In genomic region chr14:70888151-70888499, GRCh38 we compare ENCODE assay signal across 11 cellular contexts. TPM values are rescaled to one million over a fixed set of nuclear protein-coding genes. Genes with fewer than 3 reads are reported as not detected.
DNase-seq lines count a peak whose midpoint lies in the region; ATAC-seq and TF ChIP-seq lines count a peak whose summit lies in the region.
"Had no signal": no experiment of that assay in that cellular context is flagged by ENCODE, and none has a peak within 500 bp of the region (broad histone marks: within the 10 kb centered on the region; RNA-seq: fewer than 3 reads in every experiment).

No MANE protein-coding gene starts in this region.

- no peaks in the 10 kb centered on the region for H3K27me3 Mint-ChIP-seq in CD4-positive, CD25-positive, alpha-beta regulatory T cell
- no peaks in the 10 kb centered on the region for H3K27me3 Mint-ChIP-seq in activated naive CD8-positive, alpha-beta T cell treated with anti-CD3 and anti-CD28 coated beads, Interleukin-2, amount 10 ng/mL, durations not matched to agents 7 days and 5 days

- no peaks in the 10 kb centered on the region for H3K36me3 ChIP-seq in CD4-positive, CD25-positive, alpha-beta regulatory T cell (ENCODE audit: control insufficient read depth, insufficient read depth, low read length)
- H3K36me3 ChIP-seq in HCT116 (ENCODE audit: control insufficient read depth in 1 of 2, insufficient read depth in 2 of 2, low read length in 2 of 2) (no peaks in the 10 kb centered on the region), neural cell (ENCODE audit: insufficient read depth, low read length) (no peaks in the 10 kb centered on the region), body of pancreas (replicated peaks in 1 of 2; ENCODE audit: insufficient read depth in 1 of 2, low read depth in 2 of 2) (no peaks in the 10 kb centered on the region)

- POLR2A ChIA-PET in HCT116 (lab: Charles Lee) = no interaction called here
- POLR2A ChIA-PET in activated naive CD8-positive, alpha-beta T cell treated with anti-CD3 and anti-CD28 coated beads, Interleukin-2, amount 10 ng/mL, durations not matched to agents 7 days and 5 days (lab: Charles Lee) = interaction anchor here (1.4 to 8.5 kb wide), 3 partner anchors 14 to 66 kb away, joined by 5 to 132 read pairs (median 6); partner anchors contain the start of gene PCNX1

- H2AFZ ChIP-seq in HCT116 (ENCODE audit: low read depth, low read length, poor library complexity, severe bottlenecking) (no peak overlapping the region), neural cell (ENCODE audit: low read depth, low read length) (peak overlapping the region; percentile 28)

- H3K4me3 Mint-ChIP-seq in CD4-positive, CD25-positive, alpha-beta regulatory T cell = no peak overlapping the region
- peak overlapping the region; percentile 78 for H3K4me3 Mint-ChIP-seq in activated naive CD8-positive, alpha-beta T cell treated with anti-CD3 and anti-CD28 coated beads, Interleukin-2, amount 10 ng/mL, durations not matched to agents 7 days and 5 days

- peaks cover 7% of the 10 kb centered on the region for H3F3A ChIP-seq in neural cell (ENCODE audit: insufficient read depth, low read length, poor library complexity, severe bottlenecking)

- H3K4me2 ChIP-seq in HCT116 (ENCODE audit: low read length) (no peak overlapping the region), neural cell (ENCODE audit: low read length) (peak overlapping the region; percentile 28)

- DNase-seq in CD4-positive, CD25-positive, alpha-beta regulatory T cell = no peak
- DNase-seq in HCT116 (ENCODE audit: low read depth, low spot score) = no peak
- no peak for DNase-seq in activated naive CD8-positive, alpha-beta T cell treated with anti-CD3 and anti-CD28 coated beads, Interleukin-2, amount 10 ng/mL, durations not matched to agents 7 days and 5 days
- DNase-seq in body of pancreas = no peak
- DNase-seq in A172 (ENCODE audit: low spot score) = no peak
- DNase-seq in activated CD4-positive, CD25-positive, alpha-beta regulatory T cell (lab: John Stamatoyannopoulos, UW) = no peak
- DNase-seq: mucosa of descending colon, NCI-H2029 had no signal

- H3K79me2 ChIP-seq in HCT116 (ENCODE audit: insufficient read depth, low read length) = no peaks in the 10 kb centered on the region
- H3K79me2 ChIP-seq in neural cell (replicated peaks; ENCODE audit: insufficient read depth, low read length) = no peaks in the 10 kb centered on the region

- no peaks in the 10 kb centered on the region for H3K9me3 ChIP-seq in CD4-positive, CD25-positive, alpha-beta regulatory T cell (ENCODE audit: control insufficient read depth in 2 of 2, low read length in 2 of 2)
- H3K9me3 ChIP-seq in HCT116 (ENCODE audit: control insufficient read depth in 1 of 2, insufficient read depth in 1 of 2, low read depth in 1 of 2, low read length in 2 of 2) (no peaks in the 10 kb centered on the region), neural cell (ENCODE audit: low read length) (no peaks in the 10 kb centered on the region), body of pancreas (no peaks in the 10 kb centered on the region)
- H3K9me3 ChIP-seq: mucosa of descending colon had no signal

- H3K36me3 Mint-ChIP-seq in CD4-positive, CD25-positive, alpha-beta regulatory T cell = no peaks in the 10 kb centered on the region
- peaks cover 3% of the 10 kb centered on the region for H3K36me3 Mint-ChIP-seq in activated naive CD8-positive, alpha-beta T cell treated with anti-CD3 and anti-CD28 coated beads, Interleukin-2, amount 10 ng/mL, durations not matched to agents 7 days and 5 days

- peaks cover 48% of the 10 kb centered on the region for H3K4me1 ChIP-seq in CD4-positive, CD25-positive, alpha-beta regulatory T cell (ENCODE audit: control insufficient read depth, insufficient read depth, low read length, poor library complexity, severe bottlenecking)
- H3K4me1 ChIP-seq in HCT116 (ENCODE audit: control insufficient read depth in 1 of 2, insufficient read depth in 2 of 2, low read length in 2 of 2) (peaks cover 0 to 2% of the 10 kb centered on the region in 2 experiments; a peak in 2 of 4 replicates), body of pancreas (peaks cover 9% of the 10 kb centered on the region)

- no peak for TF ChIP-seq RAD21 in HCT116 (IDR thresholded peaks at IDR 0.05; ENCODE audit: low read depth)
- TF ChIP-seq RAD21 in neural cell (conservative IDR thresholded peaks at IDR 0.05) = no peak

- H3K9me2 ChIP-seq in HCT116 (ENCODE audit: insufficient read depth) (no peaks in the 10 kb centered on the region), neural cell (ENCODE audit: insufficient read depth, low read length) (no peaks in the 10 kb centered on the region)

- TF ChIP-seq CTCF in HCT116 (IDR thresholded peaks at IDR 0.05 in 2 of 3, conservative IDR thresholded peaks at IDR 0.05 in 1 of 3; ENCODE audit: borderline replicate concordance in 1 of 3, insufficient read depth in 1 of 3, low read depth in 2 of 3, low read length in 2 of 3) = 0 out of 6 replicates have a peak, but pooled peaks of 1 of the 3 experiments have one; percentile 3
- peak; percentile 43 for TF ChIP-seq CTCF in neural cell (IDR thresholded peaks at IDR 0.05; ENCODE audit: poor library complexity, severe bottlenecking)
- no peak for TF ChIP-seq CTCF in body of pancreas (IDR thresholded peaks at IDR 0.05)

- H3K9ac ChIP-seq in HCT116 (ENCODE audit: low read length) (no peak overlapping the region), neural cell (ENCODE audit: low read length) (peak overlapping the region; percentile 64)

- WGBS in body of pancreas, 2 donors = 75 to 83% methylated on average over 3 of the region's 3 CpGs

- H4K20me1 ChIP-seq in HCT116 (ENCODE audit: insufficient read depth) = no peaks in the 10 kb centered on the region
- H4K20me1 ChIP-seq in neural cell (ENCODE audit: insufficient read depth) = no peaks in the 10 kb centered on the region

- no TSS peak for BruUV-seq in HCT116 (replicated peaks; lab: Mats Ljungman, UMichigan)

- CTCF ChIA-PET in HCT116 (lab: Charles Lee) = no interaction called here

- H3K27ac Mint-ChIP-seq in CD4-positive, CD25-positive, alpha-beta regulatory T cell = peak overlapping the region; percentile 84 to 96 (median 90)
- H3K27ac Mint-ChIP-seq in activated naive CD8-positive, alpha-beta T cell treated with anti-CD3 and anti-CD28 coated beads, Interleukin-2, amount 10 ng/mL, durations not matched to agents 7 days and 5 days = peak overlapping the region; percentile 97

- peaks cover 0 to 3% (median 0%) of the 10 kb centered on the region in 7 donors for H3K9me3 Mint-ChIP-seq in CD4-positive, CD25-positive, alpha-beta regulatory T cell
- no peaks in the 10 kb centered on the region for H3K9me3 Mint-ChIP-seq in activated naive CD8-positive, alpha-beta T cell treated with anti-CD3 and anti-CD28 coated beads, Interleukin-2, amount 10 ng/mL, durations not matched to agents 7 days and 5 days

- no peak for ATAC-seq in CD4-positive, CD25-positive, alpha-beta regulatory T cell (ENCODE audit: low read depth in 2 of 2)
- ATAC-seq in HCT116 (0 out of 2 replicates have a peak, but pooled peaks have one; percentile 46), body of pancreas (no peak)
- no peak for ATAC-seq in activated naive CD8-positive, alpha-beta T cell treated with anti-CD3 and anti-CD28 coated beads, Interleukin-2, amount 10 ng/mL, durations not matched to agents 7 days and 5 days (ENCODE audit: low read depth)
- ATAC-seq: Panc1 had no signal

- H3K4me3 ChIP-seq in CD4-positive, CD25-positive, alpha-beta regulatory T cell (ENCODE audit: low read depth, low read length) = no peak overlapping the region
- H3K4me3 ChIP-seq in HCT116 (replicated peaks in 1 of 2; ENCODE audit: low read depth in 1 of 2, low read length in 2 of 2) (no peak overlapping the region), neural cell (ENCODE audit: low read length) (peak overlapping the region; percentile 48), body of pancreas (no peak overlapping the region)
- H3K4me3 ChIP-seq: mucosa of descending colon had no signal

- no peaks in the 10 kb centered on the region for H3K27me3 ChIP-seq in CD4-positive, CD25-positive, alpha-beta regulatory T cell (ENCODE audit: control insufficient read depth, insufficient read depth, low read length)
- H3K27me3 ChIP-seq in HCT116 (ENCODE audit: insufficient read depth, low read length) (no peaks in the 10 kb centered on the region), neural cell (ENCODE audit: insufficient read depth, low read depth, low read length) (no peaks in the 10 kb centered on the region), body of pancreas (no peaks in the 10 kb centered on the region)

- peak overlapping the region; percentile 70 for H3K27ac ChIP-seq in CD4-positive, CD25-positive, alpha-beta regulatory T cell (ENCODE audit: insufficient read depth, low read length, poor library complexity, severe bottlenecking)
- H3K27ac ChIP-seq in HCT116 (ENCODE audit: low read depth, low read length) (no peak overlapping the region), neural cell (ENCODE audit: low read length) (peak overlapping the region; percentile 93), body of pancreas (no peak overlapping the region)
- H3K27ac ChIP-seq: VCaP had no signal

- RAD21 ChIA-PET in HCT116 (lab: Charles Lee; ENCODE audit: low non-redundant PET in 1 of 2, low total read pairs in 2 of 2, uncharacterized antibody in 2 of 2, unreplicated experiment in 2 of 2) = no interaction called here

- intact Hi-C loops in HCT116 (cut with micrococcal nuclease) = no loop called here
- intact Hi-C loops in body of pancreas (cut with DNase I) = no loop called here

- H3K4me1 Mint-ChIP-seq in CD4-positive, CD25-positive, alpha-beta regulatory T cell = peaks cover 25 to 84% (median 58%) of the 10 kb centered on the region in 4 donors
- H3K4me1 Mint-ChIP-seq in activated naive CD8-positive, alpha-beta T cell treated with anti-CD3 and anti-CD28 coated beads, Interleukin-2, amount 10 ng/mL, durations not matched to agents 7 days and 5 days = peaks cover 77% of the 10 kb centered on the region

- TF ChIP-seq EP300 in neural cell (conservative IDR thresholded peaks at IDR 0.05; ENCODE audit: poor library complexity, severe bottlenecking) = no peak

- no peak for TF ChIP-seq POLR2A in HCT116 (IDR thresholded peaks at IDR 0.05; ENCODE audit: borderline replicate concordance, extremely low read depth, insufficient read depth, insufficient read length)
- no peak for TF ChIP-seq POLR2A in body of pancreas (IDR thresholded peaks at IDR 0.05)

TF ChIP-seq in HCT116, 20 proteins besides CTCF, POLR2A, EP300 and RAD21 (continues in another document):
- TF ChIP-seq FOSL1 (IDR thresholded peaks at IDR 0.05; ENCODE audit: low read depth) = no peak

TF ChIP-seq in neural cell, 6 proteins besides CTCF, POLR2A, EP300 and RAD21 (continues in another document):
- no peak for TF ChIP-seq TAF1 (IDR thresholded peaks at IDR 0.05; ENCODE audit: low read depth)

RNA-seq across cellular contexts. Expression of gene PCNX1, which starts 19.1 kb away (rescaled TPM):
- 202 TPM for total RNA-seq in CD4-positive, CD25-positive, alpha-beta regulatory T cell
- polyA plus RNA-seq in CD4-positive, CD25-positive, alpha-beta regulatory T cell = 10 to 100 TPM; 16.4 to 25.7 (median 20.3) TPM
- total RNA-seq in HCT116 (2021; ENCODE audit: unreplicated experiment) (52.2 TPM), body of pancreas (10 to 100 TPM; 25.4 to 94.3 TPM)
- 12.0 and 12.8 TPM in 2 replicates for polyA plus RNA-seq in HCT116 (2012)
- total RNA-seq in activated naive CD8-positive, alpha-beta T cell treated with anti-CD3 and anti-CD28 coated beads, Interleukin-2, amount 10 ng/mL, durations not matched to agents 7 days and 5 days = 10 to 100 TPM; 80.0 to 93.0 TPM
- polyA plus RNA-seq in neural cell = 21.7 and 23.7 TPM in 2 replicates
- 126 and 141 TPM in 2 replicates for polyA minus RNA-seq in neural cell
- 11.8 and 12.9 TPM in 2 replicates for total RNA-seq in A172 (2014; rRNA removed; shearing (Covaris generic))

Comparison
In these comparisons a context has a peak if more than half of its experiments do, and no peak if none do; other contexts are left out.
1. H3K27ac ChIP-seq: peak in CD4-positive, CD25-positive, alpha-beta regulatory T cell (single experiment) and neural cell (single experiment); none in HCT116 (single experiment) and body of pancreas (0 of 4).